17 cellular contexts compared by ENCODE assay signal in the genomic region with DNA sequence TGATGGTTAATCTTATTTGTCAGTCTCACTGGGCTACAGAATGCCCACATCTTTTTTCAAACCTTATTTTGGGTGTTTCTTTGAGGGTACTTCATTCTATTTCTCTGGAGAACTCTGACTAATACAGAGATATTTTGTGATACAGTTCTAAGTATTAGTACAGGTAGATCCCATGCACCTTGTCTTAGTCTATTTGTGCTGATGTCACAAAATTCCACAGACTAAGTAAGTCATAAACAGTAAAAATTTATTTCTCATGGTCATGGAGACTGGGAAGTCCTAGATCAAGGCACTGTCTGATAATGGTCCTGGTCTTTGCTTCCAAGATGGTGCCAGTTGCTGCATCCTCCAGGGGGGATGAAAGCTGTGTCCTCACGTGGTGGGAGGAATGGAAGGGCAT.
DNase-seq lines count a peak whose midpoint lies in the region; ATAC-seq, FAIRE-seq and TF ChIP-seq lines count a peak whose summit lies in the region.
"Had no signal": no experiment of that assay in that cellular context is flagged by ENCODE, and none has a peak within 500 bp of the region (broad histone marks: within the 10 kb centered on the region; RNA-seq: fewer than 3 reads in every experiment).

No MANE protein-coding gene starts in this region.

- H3K4me1 ChIP-seq in HepG2 (ENCODE audit: insufficient read depth, low read length) (no peaks in the 10 kb centered on the region), right lobe of liver (no peaks in the 10 kb centered on the region), left lung (no peaks in the 10 kb centered on the region)
- H3K4me1 ChIP-seq: HAP-1 had no signal

- no peaks in the 10 kb centered on the region for H4K20me1 ChIP-seq in HepG2 (ENCODE audit: insufficient read depth, low read length)

- WGBS in HepG2 (ENCODE audit: low lambda C conversion rate) = 0% methylated on average over 1 of the region's 1 CpG
- 29% methylated on average over 1 of the region's 1 CpG for WGBS in right lobe of liver (ENCODE audit: insufficient coverage, low coverage, low lambda C conversion rate, missing lambda C conversion rate)

- TF ChIP-seq POLR2A in HepG2 (IDR thresholded peaks at IDR 0.05; ENCODE audit: insufficient read depth in 1 of 2, low read depth in 2 of 2, low read length in 2 of 2) (no peak), right lobe of liver (IDR thresholded peaks at IDR 0.05) (no peak)

- intact Hi-C loops in HepG2 (cut with micrococcal nuclease; ENCODE audit: unreplicated experiment) = no loop called here
- intact Hi-C loops in right lobe of liver (cut with DNase I) = no loop called here
- intact Hi-C loops in left lung (cut with DNase I) = no loop called here

- H3K27ac ChIP-seq in HepG2 (ENCODE audit: extremely low read length, insufficient read depth, low read length) (no peak overlapping the region), right lobe of liver (no peak overlapping the region), left lung (peak overlapping the region; percentile 21 to 45)
- H3K27ac ChIP-seq: GM23248 had no signal

- FAIRE-seq in HepG2 (lab: Jason Lieb, UNC) (no peak), HTR-8/SVneo (lab: Jason Lieb, UNC) (peak; percentile 20)
- FAIRE-seq: A204.1, GM12878, K562 had no signal

- TF ChIP-seq CTCF in HepG2 (CRISPR knock-in tag; IDR thresholded peaks at IDR 0.05) (no peak), right lobe of liver (IDR thresholded peaks at IDR 0.05) (no peak), left lung (IDR thresholded peaks at IDR 0.05) (no peak), GM10248 (IDR thresholded peaks at IDR 0.05; ENCODE audit: control extremely low read depth, extremely low read depth, low read depth, missing control alignments) (no peak)

- no TSS peak for BruUV-seq in HepG2 (replicated peaks; lab: Mats Ljungman, UMichigan)

- H3K27me3 ChIP-seq in HepG2 (ENCODE audit: control insufficient read depth in 1 of 2, insufficient read depth in 2 of 2, low read length in 2 of 2) = no peaks in the 10 kb centered on the region; a peak in 1 of 5 replicates
- no peaks in the 10 kb centered on the region for H3K27me3 ChIP-seq in right lobe of liver
- H3K27me3 ChIP-seq in left lung = no peaks in the 10 kb centered on the region

- CTCF ChIA-PET in HepG2 (lab: Yijun Ruan, JAX; ENCODE audit: low intra/inter-chr PET ratio, low total read pairs) (no interaction called here), GM10248 (lab: Yijun Ruan, JAX) (no interaction called here)

- H3K4me3 ChIP-seq in HepG2 (replicated peaks in 1 of 3; ENCODE audit: insufficient read depth in 1 of 3, low read depth in 2 of 3, low read length in 3 of 3) (no peak overlapping the region), right lobe of liver (no peak overlapping the region), left lung (no peak overlapping the region)
- H3K4me3 ChIP-seq: GM12878, GM23248, HAP-1, K562 had no signal

- H3K4me2 ChIP-seq in HepG2 (ENCODE audit: low read depth, low read length) = no peak overlapping the region

- no peak for ATAC-seq in HepG2
- no peak for ATAC-seq in right lobe of liver
- no peak for ATAC-seq in left lung
- ATAC-seq: CD8-positive, alpha-beta T cell; GM12878; K562 had no signal

- no peak overlapping the region for H2AFZ ChIP-seq in HepG2 (ENCODE audit: low read length)
- H2AFZ ChIP-seq: GM23248 had no signal

- no peak for TF ChIP-seq RAD21 in HepG2 (CRISPR knock-in tag; IDR thresholded peaks at IDR 0.05)

- POLR2A ChIA-PET in HepG2 (lab: Yijun Ruan, JAX) = no interaction called here
- POLR2A ChIA-PET in GM10248 (lab: Yijun Ruan, JAX) = no interaction called here

- in situ Hi-C loops in HepG2 (cut with HindIII; ENCODE audit: extremely low pct_ligation_motif_present, low pct_unique_long_range_greater_than_20kb) = no loop called here

- H3K9ac ChIP-seq in HepG2 (ENCODE audit: insufficient read depth, low read depth, low read length) = no peak overlapping the region
- H3K9ac ChIP-seq: GM23248 had no signal

- H3K9me3 ChIP-seq in HepG2 (ENCODE audit: low read length) (peaks cover 44% of the 10 kb centered on the region; the same call in 1 of the 2 replicates), right lobe of liver (no peaks in the 10 kb centered on the region), left lung (peaks cover 0 to 2% of the 10 kb centered on the region in 2 donors)

- H3K36me3 ChIP-seq in HepG2 (replicated peaks in 1 of 2; ENCODE audit: control insufficient read depth in 1 of 2, insufficient read depth in 2 of 2, low read length in 2 of 2) (no peaks in the 10 kb centered on the region), right lobe of liver (no peaks in the 10 kb centered on the region), left lung (no peaks in the 10 kb centered on the region)
- H3K36me3 ChIP-seq: HAP-1 had no signal

- DNase-seq in HepG2 (ENCODE audit: low spot score) = no peak
- no peak for DNase-seq in right lobe of liver
- DNase-seq in HTR-8/SVneo (ENCODE audit: insufficient read length, low spot score) = no peak
- no peak for DNase-seq in left lung
- DNase-seq in GM10248 (ENCODE audit: extremely low spot score) = no peak
- no peak for DNase-seq in NCI-H2029 (lab: John Stamatoyannopoulos, UW)
- no peak for DNase-seq in SHP77 treated with DMSO at 0.1 percent for 48 hours (lab: John Stamatoyannopoulos, UW)
- DNase-seq: AML-193; Calu3; CD8-positive, alpha-beta T cell; DMS79 treated with DMSO at 0.1 percent for 48 hours; IMR-90 had no signal

- no peak for TF ChIP-seq EP300 in HepG2 (IDR thresholded peaks at IDR 0.05; ENCODE audit: low read depth in 2 of 2, low read length in 2 of 2)
- TF ChIP-seq EP300 in HepG2 (CRISPR knock-in tag; IDR thresholded peaks at IDR 0.05; ENCODE audit: borderline replicate concordance) = no peak

- no peaks in the 10 kb centered on the region for H3K79me2 ChIP-seq in HepG2 (ENCODE audit: insufficient read depth, low read length)

TF ChIP-seq in HepG2, 621 proteins besides CTCF, POLR2A, EP300 and RAD21:
- TF ChIP-seq MAFK (conservative IDR thresholded peaks at IDR 0.05 in 1 of 2, IDR thresholded peaks at IDR 0.05 in 1 of 2; ENCODE audit: low read length in 2 of 2) = peak; percentile 69 to 79
- TF ChIP-seq DZIP1 (CRISPR knock-in tag; IDR thresholded peaks at IDR 0.05) = no peak
- TF ChIP-seq MAFF (IDR thresholded peaks at IDR 0.05; ENCODE audit: low read depth, low read length) = peak; percentile 63

Comparison
In these comparisons a context has a peak if more than half of its experiments do, and no peak if none do; other contexts are left out.
1. H3K27ac ChIP-seq: peak in left lung (2 of 2); none in HepG2 (single experiment) and right lobe of liver (0 of 3).